26 cellular contexts compared by ENCODE assay signal in genomic region chr2:234641086-234641485, GRCh38.
"Had no signal": no experiment of that assay in that cellular context is flagged by ENCODE, and none has a peak within 500 bp of the region (broad histone marks: within the 10 kb centered on the region; RNA-seq: fewer than 3 reads in every experiment).

No MANE protein-coding gene starts in this region.

- H3K9me3 ChIP-seq: colonic mucosa had no signal

- H3K4me3 ChIP-seq: ascending aorta, breast epithelium, cardiac muscle cell, colonic mucosa, esophagus squamous epithelium, gastroesophageal sphincter, heart right ventricle had no signal

- H3K36me3 ChIP-seq: ascending aorta, breast epithelium, cardiac muscle cell, colonic mucosa, esophagus squamous epithelium, gastroesophageal sphincter, heart right ventricle had no signal

- H3K4me1 ChIP-seq: ascending aorta, breast epithelium, colonic mucosa, esophagus squamous epithelium, gastroesophageal sphincter, heart right ventricle had no signal

- H3K27me3 ChIP-seq: ascending aorta, breast epithelium, cardiac muscle cell, colonic mucosa had no signal

- H3K27ac ChIP-seq: ascending aorta, breast epithelium, cardiac muscle cell, colonic mucosa, epithelial cell of prostate, esophagus squamous epithelium, gastroesophageal sphincter, heart right ventricle had no signal

- DNase-seq: activated CD4-positive, alpha-beta memory T cell treated with anti-CD3 and anti-CD28 coated beads, Interleukin-2, amount 10 ng/mL, durations not matched to agents 7 days and 5 days; activated CD4-positive, alpha-beta T cell treated with anti-CD3 and anti-CD28 coated beads for 1 hour; activated CD4-positive, alpha-beta T cell treated with anti-CD3 and anti-CD28 coated beads for 4 hours; activated CD4-positive, alpha-beta T cell treated with anti-CD3 and anti-CD28 coated beads, Interleukin-2, amount 10 ng/mL, durations not matched to agents 7 days and 5 days; activated CD4-positive, alpha-beta T cell treated with anti-CD3 and anti-CD28 coated beads, Interleukin-2, amount 50 U/mL, for 4 hours; activated CD8-positive, alpha-beta memory T cell treated with anti-CD3 and anti-CD28 coated beads, Interleukin-2, amount 50 U/mL, for 48 hours; activated gamma-delta T cell; activated naive CD4-positive, alpha-beta T cell; activated naive CD4-positive, alpha-beta T cell treated with anti-CD3 and anti-CD28 coated beads, Interleukin-2, amount 10 ng/mL, durations not matched to agents 7 days and 5 days; activated naive CD8-positive, alpha-beta T cell treated with anti-CD3 and anti-CD28 coated beads, Interleukin-2, amount 10 ng/mL, durations not matched to agents 7 days and 5 days; activated T-cell treated with anti-CD3 and anti-CD28 coated beads for 4 hours; activated T-cell treated with anti-CD3 and anti-CD28 coated beads, Interleukin-2, amount 50 U/mL, for 24 hours; activated T-cell treated with anti-CD3 and anti-CD28 coated beads, Interleukin-2, amount 50 U/mL, for 72 hours; central memory CD4-positive, alpha-beta T cell; cerebellar nuclear complex; colonic mucosa; effector CD8-positive, alpha-beta T cell; esophagus squamous epithelium; foreskin melanocyte; heart right ventricle; T-helper 2 cell had no signal
